Comparison of ENCODE assay signal across 8 cellular contexts in genomic region chr2:99140056-99140859, GRCh38. TPM values are rescaled to one million over a fixed set of nuclear protein-coding genes. Genes with fewer than 3 reads are reported as not detected.
DNase-seq lines count a peak whose midpoint lies in the region; ATAC-seq and TF ChIP-seq lines count a peak whose summit lies in the region.

No MANE protein-coding gene starts in this region.

- H3K36me3 ChIP-seq in mammary epithelial cell (ENCODE audit: insufficient read depth, low read length) (no peaks in the 10 kb centered on the region), mesendoderm (ENCODE audit: control insufficient read depth, insufficient read depth, low read length) (no peaks in the 10 kb centered on the region)

- no peak overlapping the region for H2BK15ac ChIP-seq in mesendoderm (replicated peaks; ENCODE audit: low read depth)

- H3K79me1 ChIP-seq in mesendoderm (ENCODE audit: low read length), result no peaks in the 10 kb centered on the region

- H2AFZ ChIP-seq in mammary epithelial cell (ENCODE audit: low read depth, low read length), result peak overlapping the region; percentile 94

- no peak overlapping the region for H2BK120ac ChIP-seq in mesendoderm (ENCODE audit: low read depth, low read length)

- H3K79me2 ChIP-seq in mammary epithelial cell (ENCODE audit: insufficient read depth, low read length) (peaks cover 9% of the 10 kb centered on the region), mesendoderm (ENCODE audit: control insufficient read depth, insufficient read depth, low read length) (no peaks in the 10 kb centered on the region)

- H3K23ac ChIP-seq in mesendoderm (ENCODE audit: low read length), result no peak overlapping the region

- CTCF ChIA-PET in mammary epithelial cell (lab: Charles Lee; ENCODE audit: low non-redundant PET), result interaction anchor here (0.7 kb wide), 1 partner anchor 290 kb away, joined by 3 read pairs; no protein-coding TSS in a partner anchor

- H3K4me2 ChIP-seq in mammary epithelial cell (ENCODE audit: insufficient read depth, low read depth, low read length) (peak overlapping the region; percentile 92), mesendoderm (ENCODE audit: low read length) (peak overlapping the region; percentile 66)

- H3K4ac ChIP-seq in mesendoderm (ENCODE audit: low read depth, low read length), result no peak overlapping the region

- no peak overlapping the region for H4K8ac ChIP-seq in mesendoderm (ENCODE audit: low read depth, low read length)

- H3K27ac ChIP-seq in 22Rv1 (peak overlapping the region; percentile 90), mammary epithelial cell (ENCODE audit: insufficient read depth, low read depth, low read length) (peak overlapping the region; percentile 62), mesendoderm (ENCODE audit: low read depth, low read length) (no peak overlapping the region)

- H3K4me1 ChIP-seq in mammary epithelial cell (ENCODE audit: insufficient read depth, low read length) (peaks cover 12% of the 10 kb centered on the region), mesendoderm (ENCODE audit: control insufficient read depth, low read depth, low read length) (no peaks in the 10 kb centered on the region)

- no peak overlapping the region for H2BK5ac ChIP-seq in mesendoderm (ENCODE audit: low read length)

- peak overlapping the region; percentile 66 to 84 (median 83) for H3K4me3 ChIP-seq in mammary epithelial cell (replicated peaks in 1 of 3; ENCODE audit: insufficient read depth in 1 of 3, low read depth in 2 of 3, low read length in 3 of 3)
- H3K4me3 ChIP-seq in mesendoderm (ENCODE audit: low read length), result peak overlapping the region; percentile 70

- no peak overlapping the region for H3K18ac ChIP-seq in mesendoderm (ENCODE audit: low read length)

- H4K5ac ChIP-seq in mesendoderm (ENCODE audit: low read length), result no peak overlapping the region

- no peaks in the 10 kb centered on the region for H4K20me1 ChIP-seq in mammary epithelial cell (ENCODE audit: insufficient read depth, low read length)

- intact Hi-C loops in mammary epithelial cell (cut with micrococcal nuclease), result loop anchor here (2.0 kb wide), 1 partner anchor 15 kb away; the partner anchor contains the start of genes LIPT1 and TSGA10

- TF ChIP-seq CTCF in 22Rv1 (IDR thresholded peaks at IDR 0.05) (no peak), mammary epithelial cell (conservative IDR thresholded peaks at IDR 0.05 in 1 of 2, IDR thresholded peaks at IDR 0.05 in 1 of 2; ENCODE audit: extremely low read depth in 1 of 2, insufficient read depth in 1 of 2, low read depth in 1 of 2, low read length in 2 of 2) (no peak)

- H3K9me3 ChIP-seq in mammary epithelial cell (replicated peaks; ENCODE audit: insufficient read depth, low read length), result no peaks in the 10 kb centered on the region

- peak overlapping the region; percentile 90 for H3K56ac ChIP-seq in mesendoderm (ENCODE audit: low read length)

- ATAC-seq in HG02938 (IDR thresholded peaks at IDR 0.05; ENCODE audit: unreplicated experiment), result no peak

- WGBS in mammary epithelial cell (ENCODE audit: low coverage, missing lambda C conversion rate), result 14% methylated on average over 17 of the region's 17 CpGs
- WGBS in mesendoderm (ENCODE audit: extremely low coverage, insufficient coverage, low lambda C conversion rate), result no CpG with 5 or more reads among the region's 17 CpGs

- H3K9ac ChIP-seq in mammary epithelial cell (ENCODE audit: insufficient read depth, low read length) (peak overlapping the region; percentile 63), mesendoderm (ENCODE audit: low read length) (peak overlapping the region; percentile 78)

- TSS peak; percentile 34 for BruUV-seq in mammary epithelial cell (replicated peaks; lab: Mats Ljungman, UMichigan)

- H3K27me3 ChIP-seq in mammary epithelial cell (ENCODE audit: insufficient read depth, low read length) (no peaks in the 10 kb centered on the region), mesendoderm (ENCODE audit: insufficient read depth, low read length, poor library complexity) (no peaks in the 10 kb centered on the region)

- DNase-seq in HS-5 (ENCODE audit: low read depth), result peak; percentile 13
- no peak for DNase-seq in mammary epithelial cell
- no peak for DNase-seq in mesendoderm
- DNase-seq in AML-193 (lab: John Stamatoyannopoulos, UW), result no peak
- no peak for DNase-seq in GDM1 (lab: John Stamatoyannopoulos, UW)
- no peak for DNase-seq in DMS153 (lab: John Stamatoyannopoulos, UW)

- in situ Hi-C loops in mammary epithelial cell (cut with MboI; ENCODE audit: low sequenced_read_pairs in 2 of 2), result no loop called here

- dilution Hi-C loops in mammary epithelial cell (cut with HindIII; ENCODE audit: low sequenced_read_pairs), result no loop called here

- no peak overlapping the region for H2AK5ac ChIP-seq in mesendoderm (ENCODE audit: low read length)

RNA-seq across cellular contexts. Expression of gene C2orf15, which starts 1.2 kb away (rescaled TPM):
- 1 to 10 TPM; 1.1 to 2.0 TPM for total RNA-seq in mammary epithelial cell
- 0.82 TPM for polyA plus RNA-seq in mammary epithelial cell
- 17.1 TPM for polyA minus RNA-seq in mammary epithelial cell
- polyA plus RNA-seq in mesendoderm (2013, experiment 1 of 2), result 1.8 TPM
- 1.6 TPM for polyA plus RNA-seq in mesendoderm (2013, experiment 2 of 2)

RNA-seq across cellular contexts. Expression of gene TSGA10, which starts 14.5 kb away (rescaled TPM):
- 1 to 10 TPM; 5.7 to 6.0 TPM for total RNA-seq in mammary epithelial cell
- 1.3 TPM for polyA plus RNA-seq in mammary epithelial cell
- 1.4 TPM for polyA minus RNA-seq in mammary epithelial cell
- 6.8 TPM for polyA plus RNA-seq in mesendoderm (2013, experiment 1 of 2)
- polyA plus RNA-seq in mesendoderm (2013, experiment 2 of 2), result 7.0 TPM

RNA-seq across cellular contexts. Expression of gene LIPT1, which starts 14.5 kb away (rescaled TPM):
- total RNA-seq in mammary epithelial cell, result 1 to 10 TPM; 3.7 to 4.4 TPM
- 2.9 TPM for polyA plus RNA-seq in mammary epithelial cell
- not detected for polyA minus RNA-seq in mammary epithelial cell
- polyA plus RNA-seq in mesendoderm (2013, experiment 1 of 2), result 8.0 TPM
- 8.6 TPM for polyA plus RNA-seq in mesendoderm (2013, experiment 2 of 2)

RNA-seq across cellular contexts. Expression of gene MITD1, which starts 40.6 kb away (rescaled TPM):
- 10 to 100 TPM; 10.2 to 26.2 TPM for total RNA-seq in mammary epithelial cell
- polyA plus RNA-seq in mammary epithelial cell, result 10.5 TPM
- 4.8 TPM for polyA minus RNA-seq in mammary epithelial cell
- 41.3 TPM for polyA plus RNA-seq in mesendoderm (2013, experiment 1 of 2)
- polyA plus RNA-seq in mesendoderm (2013, experiment 2 of 2), result 43.5 TPM

RNA-seq across cellular contexts. Expression of gene MRPL30, which starts 40.7 kb away (rescaled TPM):
- total RNA-seq in mammary epithelial cell, result 10 to 100 TPM; 33.5 to 35.1 TPM
- polyA plus RNA-seq in mammary epithelial cell, result 17.0 TPM
- 33.5 TPM for polyA minus RNA-seq in mammary epithelial cell
- 42.5 TPM for polyA plus RNA-seq in mesendoderm (2013, experiment 1 of 2)
- 41.6 TPM for polyA plus RNA-seq in mesendoderm (2013, experiment 2 of 2)
